In the genomic region with DNA sequence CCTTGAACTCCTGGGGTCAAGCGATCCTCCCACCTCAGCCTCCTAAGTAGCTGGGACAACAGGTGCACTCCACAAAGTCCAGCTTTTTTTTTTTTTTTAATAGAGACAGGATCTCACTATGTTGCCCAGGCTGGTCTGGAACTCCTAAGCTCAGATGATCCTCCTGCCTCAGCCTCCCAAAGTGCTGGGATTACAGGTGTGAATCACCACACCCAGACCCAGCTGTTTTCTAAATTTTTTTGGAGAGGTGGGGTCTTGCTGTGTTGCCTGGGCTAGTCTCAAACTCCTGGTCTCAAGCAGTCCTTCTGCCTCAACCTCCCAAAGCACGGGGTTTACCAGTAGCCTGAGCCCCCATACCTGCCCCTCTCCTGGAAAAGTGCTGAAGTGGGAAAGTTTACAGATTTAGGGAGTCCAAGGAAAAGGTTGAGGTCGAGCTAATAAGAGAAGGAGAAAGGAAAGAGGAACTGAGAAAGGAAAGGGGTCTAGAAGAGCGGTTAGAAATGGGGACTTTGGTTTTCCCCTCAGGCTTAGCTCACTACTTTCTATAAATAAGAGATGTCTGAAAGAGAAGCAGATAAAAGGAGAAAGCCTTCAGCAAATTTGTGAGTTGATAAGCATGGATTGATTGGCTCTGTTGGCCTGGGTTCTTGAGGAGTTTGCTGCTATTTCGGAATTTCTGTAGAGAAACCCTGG, we compare ENCODE assay signal across 14 cellular contexts. TPM values are rescaled to one million over a fixed set of nuclear protein-coding genes. Genes with fewer than 3 reads are reported as not detected.
DNase-seq lines count a peak whose midpoint lies in the region; ATAC-seq, FAIRE-seq and TF ChIP-seq lines count a peak whose summit lies in the region.
"Had no signal": no experiment of that assay in that cellular context is flagged by ENCODE, and none has a peak within 500 bp of the region (broad histone marks: within the 10 kb centered on the region; RNA-seq: fewer than 3 reads in every experiment).

No MANE protein-coding gene starts in this region.

- in situ Hi-C loops in K562 (cut with MboI) = no loop called here

- H3K36me3 Mint-ChIP-seq in H9 (ENCODE audit: insufficient read depth in 1 of 3, low read depth in 3 of 3) = peaks cover 4 to 7% (median 4%) of the 10 kb centered on the region in 3 experiments; a peak in 4 of 7 replicates

- no peak overlapping the region for H2BK20ac ChIP-seq in H9 (ENCODE audit: low read depth, low read length, poor library complexity, severe bottlenecking)

- no CpG with 5 or more reads among the region's 5 CpGs for WGBS in H9 (ENCODE audit: extremely low coverage, insufficient read length, low lambda C conversion rate)
- 68% methylated on average over 4 of the region's 5 CpGs for WGBS in K562 (ENCODE audit: insufficient coverage, low coverage, missing lambda C conversion rate)

- H3K4me1 ChIP-seq in H9 (ENCODE audit: insufficient read depth, low read length) (peaks cover 8% of the 10 kb centered on the region; the same call in 1 of the 2 replicates), K562 (replicated peaks in 1 of 2; ENCODE audit: control insufficient read depth in 2 of 2, insufficient read depth in 2 of 2, low read length in 2 of 2) (peaks cover 8 to 29% of the 10 kb centered on the region in 2 experiments), upper lobe of right lung (peaks cover 18% of the 10 kb centered on the region)

- no peak for FAIRE-seq in K562 (lab: Jason Lieb, UNC)
- FAIRE-seq: endothelial cell of umbilical vein had no signal

- H3K36me3 ChIP-seq in K562 (ENCODE audit: control insufficient read depth, insufficient read depth, low read length) = peaks cover 4% of the 10 kb centered on the region; the same call in 2 of the 3 replicates
- no peaks in the 10 kb centered on the region for H3K36me3 ChIP-seq in upper lobe of right lung
- H3K36me3 ChIP-seq: right atrium auricular region had no signal

- H3K23ac ChIP-seq in H9 (ENCODE audit: insufficient read length, low read depth, low read length) = no peak overlapping the region

- no peak overlapping the region for H3K4me2 ChIP-seq in H9 (ENCODE audit: insufficient read depth, insufficient read length, low read length)
- no peak overlapping the region for H3K4me2 ChIP-seq in K562 (ENCODE audit: insufficient read depth, low read length)

- peaks cover 45 to 51% of the 10 kb centered on the region in 2 experiments for H3K4me1 Mint-ChIP-seq in H9

- H3K4me3 ChIP-seq in K562 (no peak overlapping the region), upper lobe of right lung (no peak overlapping the region)
- H3K4me3 ChIP-seq: right atrium auricular region had no signal

- peak overlapping the region in 2 of 3 experiments; percentile 72 to 86; a peak in 2 of 7 replicates for H3K27ac Mint-ChIP-seq in H9
- H3K27ac Mint-ChIP-seq: activated naive CD4-positive, alpha-beta T cell treated with anti-CD3 and anti-CD28 coated beads for 36 hours had no signal

- H3K27me3 Mint-ChIP-seq in H9 (ENCODE audit: low read depth) = no peaks in the 10 kb centered on the region

- H4K20me1 ChIP-seq in H9 (ENCODE audit: control insufficient read depth, insufficient read depth, insufficient read length) = no peaks in the 10 kb centered on the region
- peaks cover 13% of the 10 kb centered on the region; the same call in 1 of the 2 replicates for H4K20me1 ChIP-seq in K562 (replicated peaks; ENCODE audit: control insufficient read depth, insufficient read depth, low read length)

- no peak overlapping the region for H2AK5ac ChIP-seq in H9 (ENCODE audit: insufficient read length, low read length)

- ATAC-seq in GM18868 (IDR thresholded peaks at IDR 0.05; ENCODE audit: unreplicated experiment) (peak; percentile 63), HG03460 (IDR thresholded peaks at IDR 0.05; ENCODE audit: unreplicated experiment) (peak; percentile 59), K562 (no peak), upper lobe of right lung (no peak)

- peaks cover 3% of the 10 kb centered on the region for H3K23me2 ChIP-seq in H9 (ENCODE audit: insufficient read length, low read depth, low read length, poor library complexity, severe bottlenecking)

- H3K79me2 ChIP-seq in H9 (ENCODE audit: insufficient read depth, low read length) (peaks cover 13% of the 10 kb centered on the region), K562 (ENCODE audit: control insufficient read depth, insufficient read depth, low read length) (peaks cover 82% of the 10 kb centered on the region)

- no peak overlapping the region for H3K14ac ChIP-seq in H9 (ENCODE audit: insufficient read depth, low read length)

- H2BK12ac ChIP-seq in H9 (ENCODE audit: insufficient read length, low read depth, low read length) = no peak overlapping the region

- H2BK5ac ChIP-seq in H9 (ENCODE audit: insufficient read length, low read length) = no peak overlapping the region

- H3K79me1 ChIP-seq in H9 (ENCODE audit: insufficient read depth, low read depth, low read length, poor library complexity, severe bottlenecking) = peaks cover 11% of the 10 kb centered on the region

- H3K9me3 ChIP-seq in H9 (ENCODE audit: control insufficient read depth, low read depth, low read length) (no peaks in the 10 kb centered on the region), K562 (replicated peaks; ENCODE audit: control insufficient read depth, insufficient read depth, low read depth, low read length) (no peaks in the 10 kb centered on the region), upper lobe of right lung (no peaks in the 10 kb centered on the region)
- H3K9me3 ChIP-seq: right atrium auricular region had no signal

- H3T11ph ChIP-seq in H9 (ENCODE audit: low read length) = no peak overlapping the region

- POLR2A ChIA-PET in K562 (lab: Yijun Ruan, JAX) = interaction anchor here (1.1 to 8.7 kb wide), 2 partner anchors 9 to 10 kb away, joined by 3 to 41 read pairs; no protein-coding TSS in a partner anchor

- no peak overlapping the region for H3K56ac ChIP-seq in H9 (ENCODE audit: insufficient read length, low read depth, low read length)

- H3K4ac ChIP-seq in H9 (ENCODE audit: low read depth, low read length) = no peak overlapping the region

- H3K4me3 Mint-ChIP-seq in H9 = no peak overlapping the region
- H3K4me3 Mint-ChIP-seq: activated naive CD4-positive, alpha-beta T cell treated with anti-CD3 and anti-CD28 coated beads for 36 hours had no signal

- no peak overlapping the region for H3K18ac ChIP-seq in H9 (ENCODE audit: insufficient read length, low read depth, low read length)

- no TSS peak for BruUV-seq in K562 (replicated peaks; lab: Mats Ljungman, UMichigan)

- no peak overlapping the region for H4K8ac ChIP-seq in H9 (replicated peaks; ENCODE audit: insufficient read length, low read depth, low read length)

- no peak overlapping the region for H4K5ac ChIP-seq in H9 (ENCODE audit: insufficient read length, low read depth, low read length)

- H3K27me3 ChIP-seq in H9 (ENCODE audit: insufficient read depth, low read length) (no peaks in the 10 kb centered on the region), K562 (ENCODE audit: control insufficient read depth in 2 of 2, insufficient read depth in 2 of 2, low read length in 2 of 2) (no peaks in the 10 kb centered on the region), upper lobe of right lung (no peaks in the 10 kb centered on the region)
- H3K27me3 ChIP-seq: right atrium auricular region had no signal

- DNase-seq in H9 = no peak
- no peak for DNase-seq in K562 (ENCODE audit: extremely low read depth in 1 of 4, low spot score in 3 of 4)
- no peak for DNase-seq in medulla oblongata (ENCODE audit: extremely low spot score)
- DNase-seq in AG08396 (ENCODE audit: low spot score) = no peak
- no peak for DNase-seq in upper lobe of right lung
- DNase-seq in DMS153 (lab: John Stamatoyannopoulos, UW) = no peak
- DNase-seq: activated naive CD4-positive, alpha-beta T cell treated with anti-CD3 and anti-CD28 coated beads for 36 hours; kidney glomerular epithelial cell; SHP77 treated with DMSO at 0.1 percent for 48 hours; stimulated activated naive CD4-positive, alpha-beta T cell treated with Interleukin-2 at 50 U/mL for 16 hours had no signal

- H3K27ac ChIP-seq in H9 (ENCODE audit: insufficient read length, low read depth, low read length) (no peak overlapping the region), K562 (ENCODE audit: extremely low read depth, low read depth, low read length) (no peak overlapping the region), upper lobe of right lung (no peak overlapping the region)
- H3K27ac ChIP-seq: right atrium auricular region had no signal

- H2BK120ac ChIP-seq in H9 (ENCODE audit: low read depth, low read length, poor library complexity, severe bottlenecking) = no peak overlapping the region

- TF ChIP-seq RAD21 in K562 (CRISPR knock-in tag; conservative IDR thresholded peaks at IDR 0.05 in 1 of 2, IDR thresholded peaks at IDR 0.05 in 1 of 2) = no peak

- no peak for TF ChIP-seq EP300 in K562 (IDR thresholded peaks at IDR 0.05; ENCODE audit: low read length)

- TF ChIP-seq CTCF in H9 (conservative IDR thresholded peaks at IDR 0.05) = no peak
- no peak for TF ChIP-seq CTCF in K562 (IDR thresholded peaks at IDR 0.05 in 2 of 3, conservative IDR thresholded peaks at IDR 0.05 in 1 of 3; ENCODE audit: insufficient read depth in 2 of 3, low read depth in 1 of 3, low read length in 3 of 3)
- no peak for TF ChIP-seq CTCF in upper lobe of right lung (IDR thresholded peaks at IDR 0.05)

- CTCF ChIA-PET in K562 (lab: Yijun Ruan, JAX; ENCODE audit: low intra/inter-chr PET ratio) = no interaction called here

- H2BK15ac ChIP-seq in H9 (ENCODE audit: low read depth, low read length) = no peak overlapping the region

- no peak for TF ChIP-seq POLR2A in K562 (conservative IDR thresholded peaks at IDR 0.05)

- H4K91ac ChIP-seq in H9 (ENCODE audit: insufficient read length, low read depth, low read length) = no peak overlapping the region

- intact Hi-C loops in K562 (cut with micrococcal nuclease) (no loop called here), upper lobe of right lung (cut with DNase I) (no loop called here)

- H3K9me3 Mint-ChIP-seq in H9 = no peaks in the 10 kb centered on the region
- H3K9me3 Mint-ChIP-seq: activated naive CD4-positive, alpha-beta T cell treated with anti-CD3 and anti-CD28 coated beads for 36 hours had no signal

- no peaks in the 10 kb centered on the region for H3K9me1 ChIP-seq in K562 (ENCODE audit: control insufficient read depth, insufficient read depth, low read length)

- H2AFZ ChIP-seq in H9 (ENCODE audit: low read length) (no peak overlapping the region), K562 (ENCODE audit: low read depth, low read length) (no peak overlapping the region)

- H3K9ac ChIP-seq in H9 (ENCODE audit: extremely low read depth, insufficient read length, low read length) = no peak overlapping the region
- no peak overlapping the region for H3K9ac ChIP-seq in K562 (ENCODE audit: insufficient read depth in 1 of 2, low read depth in 2 of 2, low read length in 2 of 2)

RNA-seq across cellular contexts. Expression of gene UBE2E1, which starts 23.6 kb away (rescaled TPM):
- 130 and 142 TPM in 2 replicates for total RNA-seq in H9 (2021)
- total RNA-seq in K562 (2011; cell fraction: chromatin; rRNA removed; ENCODE audit: low replicate concordance) = 59.3 and 94.2 TPM in 2 replicates
- 39.5 and 49.5 TPM in 2 replicates for total RNA-seq in K562 (2011; cell fraction: nucleolus; rRNA removed)
- total RNA-seq in K562 (2011; cell fraction: nucleoplasm; rRNA removed) = 66.1 and 98.5 TPM in 2 replicates
- total RNA-seq in K562 (2014; rRNA removed) = 55.5 and 74.2 TPM in 2 replicates
- 214 and 237 TPM in 2 replicates for total RNA-seq in K562 (2014; rRNA removed; fragmentation: Illumina TruSeq; extraction: Trizol)
- 171 and 177 TPM in 2 replicates for total RNA-seq in K562 (2015; rRNA removed; fragmentation: Illumina TruSeq; extraction: Trizol)
- total RNA-seq in K562 (2021) = 127 and 131 TPM in 2 replicates
- polyA plus RNA-seq in K562 (2011; rRNA removed) = 227 and 294 TPM in 2 replicates
- polyA plus RNA-seq in K562 (2011; cell fraction: cytosol; rRNA removed) = 68.6 and 143 TPM in 2 replicates
- 73.0 and 113 TPM in 2 replicates for polyA plus RNA-seq in K562 (2011; cell fraction: nucleus; rRNA removed)
- 185 and 202 TPM in 2 replicates for polyA plus RNA-seq in K562 (2012)
- polyA plus RNA-seq in K562 (2014; fragmentation: Illumina TruSeq; extraction: Trizol) = 217 and 240 TPM in 2 replicates
- 10 to 100 TPM; 54.4 to 63.8 TPM for polyA plus RNA-seq in K562 (2014; fragmentation: Nextera tagmentation; extraction: Ambion mirVana)
- polyA plus RNA-seq in K562 (2014; rRNA removed) = 162 and 165 TPM in 2 replicates
- polyA minus RNA-seq in K562 (2011; rRNA and poly(A)+ RNA removed) = 91.1 and 111 TPM in 2 replicates
- polyA minus RNA-seq in K562 (2011; cell fraction: cytosol; rRNA and poly(A)+ RNA removed) = 54.7 and 66.0 TPM in 2 replicates
- 41.9 and 97.3 TPM in 2 replicates for polyA minus RNA-seq in K562 (2011; cell fraction: nucleus; rRNA and poly(A)+ RNA removed)
- 89.8 TPM for total RNA-seq in upper lobe of right lung

Comparison
In these comparisons a context has a peak if more than half of its experiments do, and no peak if none do; other contexts are left out.
1. ATAC-seq: peak in GM18868 (single experiment) and HG03460 (single experiment); none in K562 (single experiment) and upper lobe of right lung (single experiment).